ENCODE assay signal across 13 cellular contexts in the genomic region with DNA sequence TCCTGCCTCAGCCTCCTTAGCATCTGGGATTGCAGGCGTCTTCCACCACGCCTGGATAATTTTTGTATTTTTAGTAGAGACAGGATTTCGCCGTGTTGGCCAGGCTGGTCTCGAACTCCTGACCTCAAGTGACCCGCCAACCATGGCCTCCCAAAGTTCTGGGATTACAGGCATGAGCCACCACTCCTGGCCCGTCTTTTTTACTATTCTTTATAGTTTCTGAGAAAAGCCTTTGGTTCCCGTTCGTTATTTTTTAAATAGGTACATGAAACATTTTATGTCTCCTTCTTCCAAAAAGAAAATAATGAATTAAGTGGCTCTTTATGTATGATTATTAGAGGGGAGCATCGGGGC. TPM values are rescaled to one million over a fixed set of nuclear protein-coding genes. Genes with fewer than 3 reads are reported as not detected.
DNase-seq lines count a peak whose midpoint lies in the region; ATAC-seq and TF ChIP-seq lines count a peak whose summit lies in the region.
"Had no signal": no experiment of that assay in that cellular context is flagged by ENCODE, and none has a peak within 500 bp of the region (broad histone marks: within the 10 kb centered on the region; RNA-seq: fewer than 3 reads in every experiment).

No MANE protein-coding gene starts in this region.

- peak overlapping the region; percentile 29 for H3K27ac ChIP-seq in C4-2B

- peaks cover 6% of the 10 kb centered on the region for H3K4me1 Mint-ChIP-seq in T-helper 17 cell
- peaks cover 16% of the 10 kb centered on the region for H3K4me1 Mint-ChIP-seq in progenitor cell of endocrine pancreas (ENCODE audit: low read depth)

- no peak for DNase-seq in T-helper 17 cell
- peak; percentile 2 for DNase-seq in glomerular visceral epithelial cell (ENCODE audit: extremely low spot score)
- DNase-seq in progenitor cell of endocrine pancreas (ENCODE audit: low spot score, unreplicated experiment), result no peak
- no peak for DNase-seq in HuH-7.5 (ENCODE audit: low spot score)
- DNase-seq in SKM-1 treated with dmso at 0.1 percent for 144 hours (lab: John Stamatoyannopoulos, UW; ENCODE audit: unreplicated experiment), result no peak
- no peak for DNase-seq in activated naive CD4-positive, alpha-beta T cell treated with anti-CD3 and anti-CD28 coated beads, Interleukin-2, amount 50 U/mL, for 16 hours
- no peak for DNase-seq in DMS53 treated with DMSO at 0.1 percent for 48 hours (lab: John Stamatoyannopoulos, UW; ENCODE audit: unreplicated experiment)
- DNase-seq: activated CD4-positive, alpha-beta T cell treated with anti-CD3 and anti-CD28 coated beads, Interleukin-2, amount 10 ng/mL, durations not matched to agents 7 days and 5 days; activated effector memory CD4-positive, alpha-beta T cell treated with anti-CD3 and anti-CD28 coated beads, Interleukin-2, amount 50 U/mL, for 16 hours; stimulated activated naive CD8-positive, alpha-beta T cell treated with anti-CD3 and anti-CD28 coated beads, Interleukin-15, Interleukin-2, amounts not matched to agents 100 U/mL and 50 U/mL, for 24 hours had no signal

- H3K27me3 Mint-ChIP-seq in T-helper 17 cell, result peaks cover 11% of the 10 kb centered on the region
- H3K27me3 Mint-ChIP-seq in progenitor cell of endocrine pancreas, result peaks cover 6% of the 10 kb centered on the region

- H3K36me3 Mint-ChIP-seq in T-helper 17 cell (ENCODE audit: low read depth) (peaks cover 2% of the 10 kb centered on the region), progenitor cell of endocrine pancreas (ENCODE audit: insufficient read depth) (no peaks in the 10 kb centered on the region)

- H3K4me3 Mint-ChIP-seq in T-helper 17 cell, result no peak overlapping the region
- peak overlapping the region; percentile 67 for H3K4me3 Mint-ChIP-seq in progenitor cell of endocrine pancreas (ENCODE audit: low read depth)
- H3K4me3 Mint-ChIP-seq: activated CD4-positive, alpha-beta T cell treated with anti-CD3 and anti-CD28 coated beads, Interleukin-2, amount 10 ng/mL, durations not matched to agents 7 days and 5 days had no signal

- no peaks in the 10 kb centered on the region for H3K9me3 Mint-ChIP-seq in progenitor cell of endocrine pancreas (ENCODE audit: low read depth)
- H3K9me3 Mint-ChIP-seq: activated CD4-positive, alpha-beta T cell treated with anti-CD3 and anti-CD28 coated beads, Interleukin-2, amount 10 ng/mL, durations not matched to agents 7 days and 5 days; central memory CD8-positive, alpha-beta T cell had no signal

- H3K9me3 ChIP-seq in T-helper 17 cell (ENCODE audit: control insufficient read depth, low read length, poor library complexity, severe bottlenecking), result no peaks in the 10 kb centered on the region

- ATAC-seq in T-helper 17 cell, result no peak
- ATAC-seq: stimulated activated naive CD8-positive, alpha-beta T cell treated with anti-CD3 and anti-CD28 coated beads, Interleukin-15, Interleukin-2, amounts not matched to agents 100 U/mL and 50 U/mL, for 24 hours had no signal

- H3K27ac Mint-ChIP-seq in T-helper 17 cell (peak overlapping the region; percentile 84), progenitor cell of endocrine pancreas (peak overlapping the region; percentile 96)
- H3K27ac Mint-ChIP-seq: activated CD4-positive, alpha-beta T cell treated with anti-CD3 and anti-CD28 coated beads, Interleukin-2, amount 10 ng/mL, durations not matched to agents 7 days and 5 days had no signal

- TF ChIP-seq CTCF in C4-2B (conservative IDR thresholded peaks at IDR 0.05), result no peak
- no peak for TF ChIP-seq CTCF in progenitor cell of endocrine pancreas (IDR thresholded peaks at IDR 0.05; ENCODE audit: unreplicated experiment)

RNA-seq across cellular contexts. Expression of gene BCO1, which starts 0.6 kb away (rescaled TPM):
- total RNA-seq in T-helper 17 cell (not detected), progenitor cell of endocrine pancreas (2.2 and 3.3 TPM in 2 replicates)
- total RNA-seq: activated CD4-positive, alpha-beta T cell treated with anti-CD3 and anti-CD28 coated beads, Interleukin-2, amount 10 ng/mL, durations not matched to agents 7 days and 5 days; mononuclear cell had no signal
